ENCODE assay signal across 8 cellular contexts in genomic region chr17:4834621-4835020, GRCh38. TPM values are rescaled to one million over a fixed set of nuclear protein-coding genes. Genes with fewer than 3 reads are reported as not detected.
DNase-seq lines count a peak whose midpoint lies in the region; ATAC-seq and TF ChIP-seq lines count a peak whose summit lies in the region.

No MANE protein-coding gene starts in this region.

- H3K36me3 Mint-ChIP-seq in activated CD4-positive, alpha-beta T cell treated with anti-CD3 and anti-CD28 coated beads, Interleukin-2, amount 10 ng/mL, durations not matched to agents 24 days and 14 days (ENCODE audit: low read depth), result peaks cover 25% of the 10 kb centered on the region
- peaks cover 1% of the 10 kb centered on the region for H3K36me3 Mint-ChIP-seq in activated naive CD8-positive, alpha-beta T cell treated with anti-CD3 and anti-CD28 coated beads, Interleukin-2, amount 50 U/mL, for 24 hours (ENCODE audit: low read depth)

- peaks cover 40% of the 10 kb centered on the region for H3K4me1 Mint-ChIP-seq in activated CD4-positive, alpha-beta T cell treated with anti-CD3 and anti-CD28 coated beads, Interleukin-2, amount 10 ng/mL, durations not matched to agents 24 days and 14 days
- peaks cover 38% of the 10 kb centered on the region for H3K4me1 Mint-ChIP-seq in activated naive CD8-positive, alpha-beta T cell treated with anti-CD3 and anti-CD28 coated beads, Interleukin-2, amount 50 U/mL, for 24 hours

- peak overlapping the region; percentile 97 for H3K27ac ChIP-seq in substantia nigra (ENCODE audit: low read depth, low read length, poor library complexity, severe bottlenecking)

- no peak for DNase-seq in activated CD4-positive, alpha-beta T cell treated with anti-CD3 and anti-CD28 coated beads, Interleukin-2, amount 10 ng/mL, durations not matched to agents 24 days and 14 days
- DNase-seq in activated CD4-positive, alpha-beta T cell treated with anti-CD3 and anti-CD28 coated beads, Interleukin-2, amount 50 U/mL, for 1 hour, result no peak
- DNase-seq in activated naive CD8-positive, alpha-beta T cell treated with anti-CD3 and anti-CD28 coated beads, Interleukin-2, amount 50 U/mL, for 24 hours, result no peak
- DNase-seq in kidney epithelial cell (ENCODE audit: low read depth), result no peak
- peak in 1 of 49 donors; percentile 37 for DNase-seq in substantia nigra (lab: John Stamatoyannopoulos, UW)
- no peak for DNase-seq in iPS-NIHi11 (ENCODE audit: low spot score)
- no peak for DNase-seq in NCI-H510A (lab: John Stamatoyannopoulos, UW)

- TF ChIP-seq CTCF in kidney epithelial cell (IDR thresholded peaks at IDR 0.05; ENCODE audit: insufficient read depth, low read length, poor library complexity, severe bottlenecking), result no peak

- H3K27me3 ChIP-seq in kidney epithelial cell (ENCODE audit: control insufficient read depth, insufficient read depth, low read length), result no peaks in the 10 kb centered on the region

- ATAC-seq in activated naive CD8-positive, alpha-beta T cell treated with anti-CD3 and anti-CD28 coated beads, Interleukin-2, amount 50 U/mL, for 24 hours, result no peak
- ATAC-seq in HG03045 (IDR thresholded peaks at IDR 0.05; ENCODE audit: unreplicated experiment), result no peak

- intact Hi-C loops in activated CD4-positive, alpha-beta T cell treated with anti-CD3 and anti-CD28 coated beads, Interleukin-2, amount 10 ng/mL, durations not matched to agents 24 days and 14 days (cut with micrococcal nuclease), result loop anchor here (10.0 kb wide), 1 partner anchor 50 kb away; no protein-coding TSS in a partner anchor

- H3K9me3 Mint-ChIP-seq in activated CD4-positive, alpha-beta T cell treated with anti-CD3 and anti-CD28 coated beads, Interleukin-2, amount 10 ng/mL, durations not matched to agents 24 days and 14 days, result no peaks in the 10 kb centered on the region
- no peaks in the 10 kb centered on the region for H3K9me3 Mint-ChIP-seq in activated naive CD8-positive, alpha-beta T cell treated with anti-CD3 and anti-CD28 coated beads, Interleukin-2, amount 50 U/mL, for 24 hours

- H3K27me3 Mint-ChIP-seq in activated CD4-positive, alpha-beta T cell treated with anti-CD3 and anti-CD28 coated beads, Interleukin-2, amount 10 ng/mL, durations not matched to agents 24 days and 14 days, result peaks cover 2% of the 10 kb centered on the region
- H3K27me3 Mint-ChIP-seq in activated naive CD8-positive, alpha-beta T cell treated with anti-CD3 and anti-CD28 coated beads, Interleukin-2, amount 50 U/mL, for 24 hours, result no peaks in the 10 kb centered on the region

- H3K4me3 ChIP-seq in kidney epithelial cell (ENCODE audit: low read depth, low read length), result peak overlapping the region; percentile 96

- peak overlapping the region; percentile 83 for H3K27ac Mint-ChIP-seq in activated CD4-positive, alpha-beta T cell treated with anti-CD3 and anti-CD28 coated beads, Interleukin-2, amount 10 ng/mL, durations not matched to agents 24 days and 14 days
- no peak overlapping the region for H3K27ac Mint-ChIP-seq in activated naive CD8-positive, alpha-beta T cell treated with anti-CD3 and anti-CD28 coated beads, Interleukin-2, amount 50 U/mL, for 24 hours

- H3K4me3 Mint-ChIP-seq in activated CD4-positive, alpha-beta T cell treated with anti-CD3 and anti-CD28 coated beads, Interleukin-2, amount 10 ng/mL, durations not matched to agents 24 days and 14 days, result peak overlapping the region; percentile 90
- peak overlapping the region; percentile 95 for H3K4me3 Mint-ChIP-seq in activated naive CD8-positive, alpha-beta T cell treated with anti-CD3 and anti-CD28 coated beads, Interleukin-2, amount 50 U/mL, for 24 hours

- H3K36me3 ChIP-seq in kidney epithelial cell (ENCODE audit: control insufficient read depth, insufficient read depth, low read length), result no peaks in the 10 kb centered on the region

RNA-seq across cellular contexts. Expression of gene MINK1, which starts 1.5 kb away (rescaled TPM):
- total RNA-seq in activated CD4-positive, alpha-beta T cell treated with anti-CD3 and anti-CD28 coated beads, Interleukin-2, amount 10 ng/mL, durations not matched to agents 24 days and 14 days, result 56.1 and 59.7 TPM in 2 replicates
- 36.1 and 38.3 TPM in 2 replicates for total RNA-seq in kidney epithelial cell

RNA-seq across cellular contexts. Expression of gene PLD2, which starts 27.7 kb away (rescaled TPM):
- total RNA-seq in activated CD4-positive, alpha-beta T cell treated with anti-CD3 and anti-CD28 coated beads, Interleukin-2, amount 10 ng/mL, durations not matched to agents 24 days and 14 days, result 14.5 and 16.1 TPM in 2 replicates
- total RNA-seq in kidney epithelial cell, result 17.4 and 28.6 TPM in 2 replicates

RNA-seq across cellular contexts. Expression of gene PSMB6, which starts 38.7 kb away (rescaled TPM):
- total RNA-seq in activated CD4-positive, alpha-beta T cell treated with anti-CD3 and anti-CD28 coated beads, Interleukin-2, amount 10 ng/mL, durations not matched to agents 24 days and 14 days, result 208 and 209 TPM in 2 replicates
- total RNA-seq in kidney epithelial cell, result 208 and 257 TPM in 2 replicates

RNA-seq across cellular contexts. Expression of gene GLTPD2, which starts 45.9 kb away (rescaled TPM):
- not detected in 2 replicates for total RNA-seq in activated CD4-positive, alpha-beta T cell treated with anti-CD3 and anti-CD28 coated beads, Interleukin-2, amount 10 ng/mL, durations not matched to agents 24 days and 14 days
- total RNA-seq in kidney epithelial cell, result not detected in 2 replicates
